ENCODE assay signal across 8 cellular contexts in the genomic region with DNA sequence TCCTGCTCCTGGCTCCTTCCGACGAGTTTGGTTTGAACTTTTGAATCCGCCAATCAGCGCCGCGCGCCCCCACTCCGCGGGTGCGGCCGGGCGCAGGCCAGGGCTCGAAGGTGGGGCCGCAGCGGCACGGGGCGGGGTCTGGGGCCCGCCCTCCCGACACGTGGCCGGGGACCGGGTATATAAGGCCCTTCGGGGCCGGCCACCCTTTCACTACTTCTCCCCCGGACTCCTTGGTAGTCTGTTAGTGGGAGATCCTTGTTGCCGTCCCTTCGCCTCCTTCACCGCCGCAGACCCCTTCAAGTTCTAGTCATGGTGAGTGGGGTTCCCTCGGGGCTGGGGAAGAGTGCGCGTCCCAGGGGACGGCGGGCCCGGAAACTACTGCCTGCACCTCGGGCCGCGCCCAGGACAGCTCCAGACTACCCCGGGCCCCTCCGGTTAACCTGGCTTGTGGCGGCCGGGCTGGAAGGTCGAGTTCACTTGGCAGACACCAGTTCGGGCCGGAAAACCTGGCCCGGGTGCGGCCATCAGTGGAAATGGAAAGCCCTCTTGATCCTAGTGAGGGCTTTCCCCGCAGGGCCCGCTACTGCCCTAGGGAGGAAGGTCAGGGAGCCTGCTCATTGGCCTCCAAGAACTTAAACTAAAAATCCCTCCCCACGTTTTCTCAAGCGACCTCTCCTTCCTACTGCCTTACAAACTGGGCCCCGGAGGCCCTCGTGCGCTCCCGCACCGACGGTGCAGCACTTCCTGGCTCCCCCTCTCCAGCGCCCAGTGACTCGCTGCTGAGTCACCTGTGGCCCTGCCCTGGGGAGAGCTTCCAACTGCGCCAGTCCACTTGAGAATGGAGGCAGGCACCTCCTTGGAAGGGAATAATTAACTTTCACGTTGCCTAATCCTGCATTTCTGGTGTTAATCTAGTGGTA. TPM values are rescaled to one million over a fixed set of nuclear protein-coding genes. Genes with fewer than 3 reads are reported as not detected.
DNase-seq lines count a peak whose midpoint lies in the region; TF ChIP-seq lines count a peak whose summit lies in the region.

Gene TUBA1C, plus strand, starts transcription at position 210 of the 920 bp plus-strand sequence. Its CDS starts 100 bp downstream, at position 310.

- H3K36me3 ChIP-seq in neural progenitor cell (peaks cover 3% of the 10 kb centered on the region), stomach smooth muscle (ENCODE audit: control insufficient read depth in 2 of 2, insufficient read depth in 2 of 2, low read length in 2 of 2) (peaks cover 2 to 6% of the 10 kb centered on the region in 2 donors)

- H3K4me2 ChIP-seq in neural progenitor cell, result peak within 1 kb of the TSS; percentile 83

- peak within 1 kb of the TSS; percentile 43 for H3K9ac ChIP-seq in neural progenitor cell
- H3K9ac ChIP-seq in stomach smooth muscle (ENCODE audit: low read length in 2 of 2), result peak within 1 kb of the TSS; percentile 65 to 75

- H3K4me1 Mint-ChIP-seq in neural progenitor cell, result peaks cover 30% of the 10 kb centered on the region

- H3K27me3 ChIP-seq in neural progenitor cell, result no peaks in the 10 kb centered on the region
- H3K27me3 ChIP-seq in stomach smooth muscle (ENCODE audit: control insufficient read depth in 1 of 2, insufficient read depth in 2 of 2, low read length in 2 of 2), result peaks cover 0 to 9% of the 10 kb centered on the region in 2 donors

- H3K9me3 ChIP-seq in neural progenitor cell (ENCODE audit: low read depth) (no peaks in the 10 kb centered on the region), stomach smooth muscle (ENCODE audit: control insufficient read depth in 2 of 2, low read length in 2 of 2) (no peaks in the 10 kb centered on the region)

- peaks cover 20% of the 10 kb centered on the region for H3K36me3 Mint-ChIP-seq in neural progenitor cell

- TF ChIP-seq CTCF in foreskin fibroblast (IDR thresholded peaks at IDR 0.05; ENCODE audit: low read depth, low read length), result no peak
- no peak for TF ChIP-seq CTCF in neural progenitor cell (IDR thresholded peaks at IDR 0.05)

- H3K4me3 ChIP-seq in foreskin fibroblast (ENCODE audit: low read depth in 1 of 2, low read length in 2 of 2), result peak within 1 kb of the TSS; percentile 73 to 96
- H3K4me3 ChIP-seq in neural progenitor cell, result peak within 1 kb of the TSS; percentile 65
- peak within 1 kb of the TSS; percentile 73 to 82 for H3K4me3 ChIP-seq in stomach smooth muscle (ENCODE audit: low read length in 2 of 2)

- H3K9me3 Mint-ChIP-seq in neural progenitor cell, result no peaks in the 10 kb centered on the region

- H3F3A ChIP-seq in neural progenitor cell (ENCODE audit: low read depth), result peaks cover 69% of the 10 kb centered on the region

- no peak within 1 kb of the TSS for H3K27ac Mint-ChIP-seq in neural progenitor cell

- peak; percentile 95 for DNase-seq in EH (ENCODE audit: low read depth)
- peak; percentile 92 for DNase-seq in H4 (ENCODE audit: low spot score)
- DNase-seq in LoVo (ENCODE audit: low spot score), result peak; percentile 99
- DNase-seq in SHP77 (lab: John Stamatoyannopoulos, UW), result peak; percentile 88 to 90
- DNase-seq in activated gamma-delta T cell (lab: John Stamatoyannopoulos, UW), result peak; percentile 67
- DNase-seq in foreskin fibroblast, result peak; percentile 97 to 99
- DNase-seq in neural progenitor cell (ENCODE audit: low spot score), result peak; percentile 95

- H3K27me3 Mint-ChIP-seq in neural progenitor cell (ENCODE audit: insufficient read depth, low read depth), result peaks cover 2% of the 10 kb centered on the region

- peaks cover 74% of the 10 kb centered on the region for H3K79me2 ChIP-seq in neural progenitor cell (ENCODE audit: low read depth)

- H2AFZ ChIP-seq in neural progenitor cell (replicated peaks), result peak within 1 kb of the TSS; percentile 69

- H3K27ac ChIP-seq in neural progenitor cell, result peak within 1 kb of the TSS; percentile 39
- peak within 1 kb of the TSS; percentile 67 for H3K27ac ChIP-seq in stomach smooth muscle (ENCODE audit: low read length)

- peak within 1 kb of the TSS; percentile 88 for H3K4me3 Mint-ChIP-seq in neural progenitor cell

- H3K4me1 ChIP-seq in neural progenitor cell, result peaks cover 25% of the 10 kb centered on the region
- peaks cover 3% of the 10 kb centered on the region for H3K4me1 ChIP-seq in stomach smooth muscle (ENCODE audit: control insufficient read depth, insufficient read depth, low read length)

- peaks cover 31% of the 10 kb centered on the region for H4K20me1 ChIP-seq in neural progenitor cell (ENCODE audit: low read depth)

RNA-seq across cellular contexts. Expression of gene TUBA1C, which starts in this region (rescaled TPM):
- total RNA-seq in H4 (2014; rRNA removed; shearing (Covaris generic)), result 1,223 and 1,559 TPM in 2 replicates
- total RNA-seq in neural progenitor cell (ENCODE audit: low replicate concordance), result 402 and 655 TPM in 2 replicates

Comparison
In these comparisons a context has a peak if more than half of its experiments do, and no peak if none do; other contexts are left out.
1. Peak in every context shown above with its lines: DNase-seq, H3K4me3 ChIP-seq and H3K27ac ChIP-seq.